Comparison of ENCODE assay signal across 10 cellular contexts in genomic region chr13:92355213-92355612, GRCh38.
DNase-seq lines count a peak whose midpoint lies in the region; ATAC-seq, FAIRE-seq and TF ChIP-seq lines count a peak whose summit lies in the region.
"Had no signal": no experiment of that assay in that cellular context is flagged by ENCODE, and none has a peak within 500 bp of the region (broad histone marks: within the 10 kb centered on the region; RNA-seq: fewer than 3 reads in every experiment).

No MANE protein-coding gene starts in this region.

- no peak overlapping the region for H3K4me3 Mint-ChIP-seq in H9
- no peak overlapping the region for H3K4me3 Mint-ChIP-seq in stimulated activated effector memory CD8-positive, alpha-beta T cell treated with anti-CD3 and anti-CD28 coated beads, Interleukin-12 subunit alpha, Interleukin-12 subunit beta, amount 100 ng/mL, for 72 hours

- H3K36me3 ChIP-seq in A673 (ENCODE audit: insufficient read depth, low read length, poor library complexity, severe bottlenecking) (no peaks in the 10 kb centered on the region), SJCRH30 (no peaks in the 10 kb centered on the region), kidney (ENCODE audit: control insufficient read depth in 1 of 2, insufficient read depth in 2 of 2, low read length in 2 of 2) (no peaks in the 10 kb centered on the region)

- H3K9ac ChIP-seq in H9 (ENCODE audit: extremely low read depth, insufficient read length, low read length) = no peak overlapping the region
- no peak overlapping the region for H3K9ac ChIP-seq in kidney (ENCODE audit: low read length in 2 of 2)

- H3K14ac ChIP-seq in H9 (ENCODE audit: insufficient read depth, low read length) = no peak overlapping the region

- H3K9me3 ChIP-seq in A673 (ENCODE audit: low read depth, low read length, poor library complexity, severe bottlenecking) = no peaks in the 10 kb centered on the region
- H3K9me3 ChIP-seq in H9 (ENCODE audit: control insufficient read depth, low read depth, low read length) = no peaks in the 10 kb centered on the region
- H3K9me3 ChIP-seq in SJCRH30 (replicated peaks) = no peaks in the 10 kb centered on the region
- no peaks in the 10 kb centered on the region for H3K9me3 ChIP-seq in kidney (ENCODE audit: control insufficient read depth in 1 of 2, low read length in 2 of 2)

- H2BK20ac ChIP-seq in H9 (ENCODE audit: low read depth, low read length, poor library complexity, severe bottlenecking) = no peak overlapping the region

- no peak overlapping the region for H2BK5ac ChIP-seq in H9 (ENCODE audit: insufficient read length, low read length)

- peaks cover 16 to 30% (median 25%) of the 10 kb centered on the region in 3 experiments for H3K36me3 Mint-ChIP-seq in H9 (ENCODE audit: insufficient read depth in 1 of 3, low read depth in 3 of 3)
- no peaks in the 10 kb centered on the region for H3K36me3 Mint-ChIP-seq in stimulated activated effector memory CD8-positive, alpha-beta T cell treated with anti-CD3 and anti-CD28 coated beads, Interleukin-12 subunit alpha, Interleukin-12 subunit beta, amount 100 ng/mL, for 72 hours

- ATAC-seq in stimulated activated effector memory CD8-positive, alpha-beta T cell treated with anti-CD3 and anti-CD28 coated beads, Interleukin-12 subunit alpha, Interleukin-12 subunit beta, amount 100 ng/mL, for 72 hours = no peak
- ATAC-seq in GM21360 (IDR thresholded peaks at IDR 0.05; ENCODE audit: unreplicated experiment) = no peak

- no peak overlapping the region for H3K4me2 ChIP-seq in H9 (ENCODE audit: insufficient read depth, insufficient read length, low read length)

- CTCF ChIA-PET in A673 (lab: Charles Lee) = no interaction called here

- peak; percentile 47 for TF ChIP-seq CTCF in A673 (conservative IDR thresholded peaks at IDR 0.05; ENCODE audit: low read depth, low read length)
- TF ChIP-seq CTCF in H9 (conservative IDR thresholded peaks at IDR 0.05) = peak; percentile 61
- TF ChIP-seq CTCF in kidney (IDR thresholded peaks at IDR 0.05; ENCODE audit: borderline replicate concordance, extremely low read depth, insufficient read depth) = no peak

- peak; percentile 40 for DNase-seq in A673 (ENCODE audit: low spot score)
- DNase-seq in H9 = peak; percentile 43
- DNase-seq in SJCRH30 = peak; percentile 9 to 29
- peak; percentile 7 for DNase-seq in iPS DF 19.7 (ENCODE audit: low read depth, low spot score)
- no peak for DNase-seq in stimulated activated effector memory CD8-positive, alpha-beta T cell treated with anti-CD3 and anti-CD28 coated beads, Interleukin-12 subunit alpha, Interleukin-12 subunit beta, amount 100 ng/mL, for 72 hours (ENCODE audit: low spot score in 2 of 2)
- DNase-seq in NAMALWA (ENCODE audit: low spot score) = no peak
- no peak for DNase-seq in kidney
- DNase-seq: amniotic stem cell, EL had no signal

- no peaks in the 10 kb centered on the region for H3K27me3 Mint-ChIP-seq in H9 (ENCODE audit: low read depth)

- H3K4me3 ChIP-seq in A673 (ENCODE audit: low read depth, low read length, poor library complexity, severe bottlenecking) (no peak overlapping the region), SJCRH30 (no peak overlapping the region), kidney (ENCODE audit: low read length in 2 of 2) (no peak overlapping the region)

- peaks cover 29 to 32% of the 10 kb centered on the region in 2 experiments for H3K9me3 Mint-ChIP-seq in H9
- H3K9me3 Mint-ChIP-seq in stimulated activated effector memory CD8-positive, alpha-beta T cell treated with anti-CD3 and anti-CD28 coated beads, Interleukin-12 subunit alpha, Interleukin-12 subunit beta, amount 100 ng/mL, for 72 hours = peaks cover 21% of the 10 kb centered on the region

- no peak overlapping the region for H2BK12ac ChIP-seq in H9 (ENCODE audit: insufficient read length, low read depth, low read length)

- no peaks in the 10 kb centered on the region for H3K79me2 ChIP-seq in H9 (ENCODE audit: insufficient read depth, low read length)

- no peak for FAIRE-seq in kidney (lab: Jason Lieb, UNC)

- H2AK5ac ChIP-seq in H9 (ENCODE audit: insufficient read length, low read length) = no peak overlapping the region

- no peaks in the 10 kb centered on the region for H3K23me2 ChIP-seq in H9 (ENCODE audit: insufficient read length, low read depth, low read length, poor library complexity, severe bottlenecking)

- intact Hi-C loops in A673 (cut with micrococcal nuclease; ENCODE audit: unreplicated experiment) = loop anchor here (10.0 kb wide), 1 partner anchor 170 kb away; no protein-coding TSS in a partner anchor
- intact Hi-C loops in kidney (cut with DNase I) = no loop called here

- WGBS in H9 (ENCODE audit: extremely low coverage, insufficient read length, low lambda C conversion rate) = no CpG with 5 or more reads among the region's 1 CpG

- H4K91ac ChIP-seq in H9 (ENCODE audit: insufficient read length, low read depth, low read length) = no peak overlapping the region

- no TSS peak for BruUV-seq in A673 (replicated peaks; lab: Mats Ljungman, UMichigan)

- no peak overlapping the region for H4K8ac ChIP-seq in H9 (replicated peaks; ENCODE audit: insufficient read length, low read depth, low read length)

- POLR2A ChIA-PET in A673 (lab: Charles Lee; ENCODE audit: low non-redundant PET) = interaction anchor here (0.7 kb wide), 1 partner anchor 24 kb away, joined by 3 read pairs; no protein-coding TSS in a partner anchor

- H3K27me3 ChIP-seq in A673 (replicated peaks; ENCODE audit: insufficient read depth, low read depth, low read length, poor library complexity) = no peaks in the 10 kb centered on the region
- no peaks in the 10 kb centered on the region for H3K27me3 ChIP-seq in H9 (ENCODE audit: insufficient read depth, low read length)
- H3K27me3 ChIP-seq in SJCRH30 = no peaks in the 10 kb centered on the region

- H4K5ac ChIP-seq in H9 (ENCODE audit: insufficient read length, low read depth, low read length) = no peak overlapping the region

- no peak overlapping the region for H3K56ac ChIP-seq in H9 (ENCODE audit: insufficient read length, low read depth, low read length)

- no peak overlapping the region for H2BK15ac ChIP-seq in H9 (ENCODE audit: low read depth, low read length)

- no peaks in the 10 kb centered on the region for H4K20me1 ChIP-seq in H9 (ENCODE audit: control insufficient read depth, insufficient read depth, insufficient read length)

- no peak overlapping the region for H3K27ac ChIP-seq in A673 (ENCODE audit: low read depth, low read length, poor library complexity, severe bottlenecking)
- no peak overlapping the region for H3K27ac ChIP-seq in H9 (ENCODE audit: insufficient read length, low read depth, low read length)
- no peak overlapping the region for H3K27ac ChIP-seq in SJCRH30
- no peak overlapping the region for H3K27ac ChIP-seq in kidney (ENCODE audit: low read depth in 2 of 2, low read length in 2 of 2)

- H3K4me1 ChIP-seq in A673 (ENCODE audit: insufficient read depth, low read length, poor library complexity, severe bottlenecking) (no peaks in the 10 kb centered on the region), H9 (ENCODE audit: insufficient read depth, low read length) (no peaks in the 10 kb centered on the region), SJCRH30 (no peaks in the 10 kb centered on the region), kidney (ENCODE audit: control insufficient read depth in 1 of 2, insufficient read depth in 1 of 2, low read depth in 1 of 2, low read length in 2 of 2) (no peaks in the 10 kb centered on the region)

- no peak overlapping the region for H3K27ac Mint-ChIP-seq in H9
- H3K27ac Mint-ChIP-seq in stimulated activated effector memory CD8-positive, alpha-beta T cell treated with anti-CD3 and anti-CD28 coated beads, Interleukin-12 subunit alpha, Interleukin-12 subunit beta, amount 100 ng/mL, for 72 hours = no peak overlapping the region

- H2AFZ ChIP-seq in H9 (ENCODE audit: low read length) = no peak overlapping the region

- H3K18ac ChIP-seq in H9 (ENCODE audit: insufficient read length, low read depth, low read length) = no peak overlapping the region

- H3K79me1 ChIP-seq in H9 (ENCODE audit: insufficient read depth, low read depth, low read length, poor library complexity, severe bottlenecking) = no peaks in the 10 kb centered on the region

- no peak overlapping the region for H2BK120ac ChIP-seq in H9 (ENCODE audit: low read depth, low read length, poor library complexity, severe bottlenecking)

- H3K23ac ChIP-seq in H9 (ENCODE audit: insufficient read length, low read depth, low read length) = no peak overlapping the region

- H3K4ac ChIP-seq in H9 (ENCODE audit: low read depth, low read length) = no peak overlapping the region

- no peaks in the 10 kb centered on the region for H3K4me1 Mint-ChIP-seq in H9
- H3K4me1 Mint-ChIP-seq in stimulated activated effector memory CD8-positive, alpha-beta T cell treated with anti-CD3 and anti-CD28 coated beads, Interleukin-12 subunit alpha, Interleukin-12 subunit beta, amount 100 ng/mL, for 72 hours = no peaks in the 10 kb centered on the region

- H3T11ph ChIP-seq in H9 (ENCODE audit: low read length) = no peak overlapping the region

Comparison
In these comparisons a context has a peak if more than half of its experiments do, and no peak if none do; other contexts are left out.
1. DNase-seq: peak in A673 (single experiment), H9 (single experiment), SJCRH30 (2 of 2) and iPS DF 19.7 (single experiment); none in stimulated activated effector memory CD8-positive, alpha-beta T cell treated with anti-CD3 and anti-CD28 coated beads, Interleukin-12 subunit alpha, Interleukin-12 subunit beta, amount 100 ng/mL, for 72 hours (0 of 2), NAMALWA (single experiment) and kidney (single experiment).